In the genomic region with DNA sequence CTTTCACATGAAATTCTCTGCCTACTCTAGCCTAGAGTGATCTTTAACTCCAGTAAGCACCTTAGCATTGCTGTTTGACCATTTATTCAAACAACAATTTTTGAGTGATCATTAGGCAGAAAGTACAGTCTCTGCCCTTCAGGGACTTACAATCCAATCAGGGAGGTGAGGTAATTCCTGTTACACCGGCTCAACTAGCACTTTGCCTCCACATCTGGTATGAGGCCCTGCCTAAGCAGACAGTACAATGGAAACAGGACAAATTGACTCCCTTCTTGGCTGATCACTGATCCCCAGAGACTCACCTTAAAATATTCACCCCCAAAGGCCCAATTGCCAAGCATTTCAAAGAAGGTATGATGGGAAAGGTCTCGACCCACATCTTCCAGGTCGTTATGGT, we compare ENCODE assay signal across 12 cellular contexts. TPM values are rescaled to one million over a fixed set of nuclear protein-coding genes. Genes with fewer than 3 reads are reported as not detected.
A peak's percentile ranks its signal among the peaks of the same experiment; 100 is the strongest.
DNase-seq lines count a peak whose midpoint lies in the region; ATAC-seq and TF ChIP-seq lines count a peak whose summit lies in the region.
"Had no signal": no experiment of that assay in that cellular context is flagged by ENCODE, and none has a peak within 500 bp of the region (broad histone marks: within the 10 kb centered on the region; RNA-seq: fewer than 3 reads in every experiment).

No MANE protein-coding gene starts in this region.

- peak overlapping the region; percentile 91 for H3K4me2 ChIP-seq in SK-N-SH
- no peak overlapping the region for H3K4me2 ChIP-seq in neuronal stem cell (ENCODE audit: insufficient read depth, low read length, poor library complexity, severe bottlenecking)

- no peak overlapping the region for H2BK5ac ChIP-seq in neuronal stem cell (ENCODE audit: low read length)

- no peaks in the 10 kb centered on the region for H3F3A ChIP-seq in SK-N-SH (replicated peaks; ENCODE audit: insufficient read depth)

- H2AK5ac ChIP-seq in neuronal stem cell (ENCODE audit: low read depth, low read length) = no peak overlapping the region

- H3K27ac ChIP-seq in SK-N-SH (ENCODE audit: low read depth in 2 of 2, low read length in 1 of 2) = no peak overlapping the region
- H3K27ac ChIP-seq in neuronal stem cell (replicated peaks; ENCODE audit: low read length) = no peak overlapping the region
- H3K27ac ChIP-seq in foreskin keratinocyte = no peak overlapping the region
- H3K27ac ChIP-seq: thyroid gland had no signal

- peak overlapping the region; percentile 97 for H3K4me3 Mint-ChIP-seq in endothelial cell (ENCODE audit: unreplicated experiment)

- ATAC-seq in SK-N-SH treated with all-trans-retinoic acid at 6 μM for 48 hours = no peak
- ATAC-seq in foreskin keratinocyte = no peak

- no peak for TF ChIP-seq EP300 in SK-N-SH (IDR thresholded peaks at IDR 0.05; ENCODE audit: borderline replicate concordance in 1 of 2, low read depth in 1 of 2, low read length in 1 of 2)

- H3K79me1 ChIP-seq in neuronal stem cell (ENCODE audit: low read depth, low read length) = peaks cover 2% of the 10 kb centered on the region

- H2BK12ac ChIP-seq in neuronal stem cell (ENCODE audit: low read length) = no peak overlapping the region

- DNase-seq in SK-N-SH = no peak
- DNase-seq in NT2/D1 (ENCODE audit: low read depth, low spot score) = no peak
- no peak for DNase-seq in endothelial cell (ENCODE audit: low spot score)
- no peak for DNase-seq in neuronal stem cell (ENCODE audit: low spot score)
- DNase-seq in foreskin keratinocyte = no peak
- no peak for DNase-seq in putamen (ENCODE audit: low spot score)
- DNase-seq in cerebellar nuclear complex (lab: John Stamatoyannopoulos, UW) = no peak
- DNase-seq: GF-D8; NCI-H69; stimulated activated CD4-positive, alpha-beta T cell treated with anti-CD3 and anti-CD28 coated beads, Interleukin-1b, Interleukin-23, amount 100 ng/mL, for 48 hours; thyroid gland had no signal

- H3K4me1 ChIP-seq in SK-N-SH (ENCODE audit: control insufficient read depth in 1 of 2, insufficient read depth in 2 of 2, low read depth in 1 of 2, low read length in 1 of 2) = peaks cover 4 to 8% of the 10 kb centered on the region in 2 experiments; a peak in 3 of 4 replicates
- peaks cover 2% of the 10 kb centered on the region for H3K4me1 ChIP-seq in NT2/D1 (ENCODE audit: insufficient read depth, insufficient read length)
- H3K4me1 ChIP-seq in neuronal stem cell (ENCODE audit: control insufficient read depth in 2 of 2, insufficient read depth in 1 of 2, low read depth in 1 of 2, low read length in 2 of 2) = peaks cover 4 to 5% of the 10 kb centered on the region in 2 donors
- no peaks in the 10 kb centered on the region for H3K4me1 ChIP-seq in foreskin keratinocyte

- H3K9me3 ChIP-seq in SK-N-SH (no peaks in the 10 kb centered on the region), NT2/D1 (ENCODE audit: insufficient read depth, low read length) (no peaks in the 10 kb centered on the region), neuronal stem cell (replicated peaks in 1 of 2; ENCODE audit: control insufficient read depth in 2 of 2, insufficient read depth in 1 of 2, low read depth in 1 of 2, low read length in 2 of 2) (no peaks in the 10 kb centered on the region)
- H3K9me3 ChIP-seq: thyroid gland had no signal

- no peak overlapping the region for H4K8ac ChIP-seq in neuronal stem cell (ENCODE audit: low read depth, low read length)

- no peak for TF ChIP-seq RAD21 in SK-N-SH (IDR thresholded peaks at IDR 0.05; ENCODE audit: low read length)

- no peaks in the 10 kb centered on the region for H3K9me3 Mint-ChIP-seq in endothelial cell (ENCODE audit: unreplicated experiment)

- H3K9ac ChIP-seq in SK-N-SH (no peak overlapping the region), NT2/D1 (ENCODE audit: insufficient read length, low read depth) (peak overlapping the region; percentile 92), neuronal stem cell (ENCODE audit: low read depth, low read length, poor library complexity) (no peak overlapping the region)

- 39% methylated on average over 3 of the region's 3 CpGs for WGBS in SK-N-SH (ENCODE audit: low lambda C conversion rate)
- WGBS in neuronal stem cell (ENCODE audit: extremely low coverage in 2 of 2, insufficient read length in 2 of 2, insufficient replicate concordance in 1 of 2), 2 donors = no CpG with 5 or more reads among the region's 3 CpGs

- no peaks in the 10 kb centered on the region for H4K20me1 ChIP-seq in SK-N-SH (ENCODE audit: insufficient read depth)

- H3K27me3 ChIP-seq in SK-N-SH (ENCODE audit: insufficient read depth) = no peaks in the 10 kb centered on the region
- H3K27me3 ChIP-seq in NT2/D1 (ENCODE audit: insufficient read depth, insufficient read length) = no peaks in the 10 kb centered on the region
- H3K27me3 ChIP-seq in neuronal stem cell (ENCODE audit: control insufficient read depth in 3 of 3, insufficient read depth in 3 of 3, low read depth in 1 of 3, low read length in 3 of 3) = peaks cover 0 to 11% (median 0%) of the 10 kb centered on the region in 3 experiments
- H3K27me3 ChIP-seq in foreskin keratinocyte = peaks cover 4% of the 10 kb centered on the region
- H3K27me3 ChIP-seq: thyroid gland had no signal

- peak overlapping the region; percentile 90 to 96; a peak in 2 of 4 replicates for H3K4me3 ChIP-seq in SK-N-SH (ENCODE audit: low read depth in 2 of 2, low read length in 1 of 2)
- peak overlapping the region; percentile 82 for H3K4me3 ChIP-seq in NT2/D1 (ENCODE audit: insufficient read length, low read depth)
- peak overlapping the region; percentile 7 to 54 for H3K4me3 ChIP-seq in neuronal stem cell (ENCODE audit: low read length in 2 of 2)
- H3K4me3 ChIP-seq: thyroid gland had no signal

- POLR2A ChIA-PET in SK-N-SH (lab: Yijun Ruan, JAX) = no interaction called here

- H3K36me3 ChIP-seq in SK-N-SH (replicated peaks in 1 of 2; ENCODE audit: control insufficient read depth in 1 of 2, insufficient read depth in 2 of 2, low read length in 1 of 2) (peaks cover 13 to 41% of the 10 kb centered on the region in 2 experiments), NT2/D1 (ENCODE audit: insufficient read depth, insufficient read length, low read length) (peaks cover 53% of the 10 kb centered on the region), neuronal stem cell (replicated peaks in 1 of 2; ENCODE audit: control insufficient read depth in 2 of 2, insufficient read depth in 2 of 2, low read length in 2 of 2) (peaks cover 41 to 53% of the 10 kb centered on the region in 2 donors)

- H3K18ac ChIP-seq in neuronal stem cell (ENCODE audit: low read length) = no peak overlapping the region

- H3K27ac Mint-ChIP-seq in endothelial cell (ENCODE audit: unreplicated experiment) = no peak overlapping the region

- H3K4ac ChIP-seq in neuronal stem cell (ENCODE audit: low read length) = no peak overlapping the region

- H2AFZ ChIP-seq in SK-N-SH (ENCODE audit: low read depth) (no peak overlapping the region), neuronal stem cell (ENCODE audit: low read length) (no peak overlapping the region)

- H3K23ac ChIP-seq in neuronal stem cell (ENCODE audit: low read depth, low read length, poor library complexity) = no peak overlapping the region

- H4K91ac ChIP-seq in neuronal stem cell (ENCODE audit: low read depth, low read length, poor library complexity) = no peak overlapping the region

- no peak for TF ChIP-seq CTCF in SK-N-SH (IDR thresholded peaks at IDR 0.05)
- no peak for TF ChIP-seq CTCF in endothelial cell (IDR thresholded peaks at IDR 0.05; ENCODE audit: unreplicated experiment)
- TF ChIP-seq CTCF in foreskin keratinocyte (conservative IDR thresholded peaks at IDR 0.05) = no peak

- no peak overlapping the region for H2BK120ac ChIP-seq in neuronal stem cell (ENCODE audit: low read depth, low read length)

- peaks cover 11% of the 10 kb centered on the region; the same call in 1 of the 2 replicates for H3K79me2 ChIP-seq in SK-N-SH (ENCODE audit: insufficient read depth)

- H3K14ac ChIP-seq in neuronal stem cell (ENCODE audit: low read length) = no peak overlapping the region

- peaks cover 30% of the 10 kb centered on the region for H3K36me3 Mint-ChIP-seq in endothelial cell (ENCODE audit: low read depth, unreplicated experiment)

- CTCF ChIA-PET in SK-N-SH (lab: Yijun Ruan, JAX) = interaction anchor here (0.8 to 4.4 kb wide), 14 partner anchors 7 to 212 kb away, joined by 3 to 40 read pairs (median 10); a partner anchor contains a TSS

- H3K27me3 Mint-ChIP-seq in endothelial cell (ENCODE audit: unreplicated experiment) = peaks cover 5% of the 10 kb centered on the region

- H3K9me2 ChIP-seq in SK-N-SH = no peaks in the 10 kb centered on the region

- peaks cover 11% of the 10 kb centered on the region for H3K4me1 Mint-ChIP-seq in endothelial cell (ENCODE audit: unreplicated experiment)

- no peak overlapping the region for H2BK15ac ChIP-seq in neuronal stem cell (ENCODE audit: low read length)

RNA-seq across cellular contexts. Expression of a gene that starts 1.4 kb away (rescaled TPM):
- 9.0 and 9.5 TPM in 2 replicates for polyA plus RNA-seq in SK-N-SH (2012; rRNA removed)
- 3.7 and 6.2 TPM in 2 replicates for polyA plus RNA-seq in SK-N-SH (2012; cell fraction: cytosol; rRNA removed)
- polyA plus RNA-seq in SK-N-SH (2012; cell fraction: nucleus; rRNA removed) = 16.4 and 19.1 TPM in 2 replicates
- 16.0 TPM for total RNA-seq in endothelial cell (ENCODE audit: unreplicated experiment)
- polyA plus RNA-seq in neuronal stem cell (2013, experiment 1 of 2) = 6.0 TPM
- polyA plus RNA-seq in neuronal stem cell (2013, experiment 2 of 2) = 6.0 TPM
- total RNA-seq in foreskin keratinocyte = 17.8 and 21.5 TPM in 2 replicates
- polyA plus RNA-seq in foreskin keratinocyte = 7.7 and 9.3 TPM in 2 replicates

RNA-seq across cellular contexts. Expression of a gene that starts 30.7 kb away (rescaled TPM):
- polyA plus RNA-seq in SK-N-SH (2012; rRNA removed) = not detected in 2 replicates
- not detected in 2 replicates for polyA plus RNA-seq in SK-N-SH (2012; cell fraction: cytosol; rRNA removed)
- polyA plus RNA-seq in SK-N-SH (2012; cell fraction: nucleus; rRNA removed) = not detected in 2 replicates
- not detected for total RNA-seq in endothelial cell (ENCODE audit: unreplicated experiment)
- not detected for polyA plus RNA-seq in neuronal stem cell (2013, experiment 1 of 2)
- not detected for polyA plus RNA-seq in neuronal stem cell (2013, experiment 2 of 2)
- total RNA-seq in foreskin keratinocyte = not detected in 2 replicates
- not detected in 2 replicates for polyA plus RNA-seq in foreskin keratinocyte
- total RNA-seq: thyroid gland had no signal

RNA-seq across cellular contexts. Expression of a gene that starts 41.5 kb away (rescaled TPM):
- polyA plus RNA-seq in SK-N-SH (2012; rRNA removed) = 0.05 and 0.10 TPM in 2 replicates
- 0.08 and 0.18 TPM in 2 replicates for polyA plus RNA-seq in SK-N-SH (2012; cell fraction: cytosol; rRNA removed)
- polyA plus RNA-seq in SK-N-SH (2012; cell fraction: nucleus; rRNA removed) = 0.32 and 0.50 TPM in 2 replicates
- 0.28 TPM for total RNA-seq in endothelial cell (ENCODE audit: unreplicated experiment)
- polyA plus RNA-seq in neuronal stem cell (2013, experiment 1 of 2) = 3.9 TPM
- 3.6 TPM for polyA plus RNA-seq in neuronal stem cell (2013, experiment 2 of 2)
- total RNA-seq in foreskin keratinocyte = under 0.01 TPM in 1 of 2 replicates, not detected in the other
- polyA plus RNA-seq in foreskin keratinocyte = 0.01 TPM in 1 of 2 replicates, not detected in the other
- total RNA-seq: thyroid gland had no signal

RNA-seq across cellular contexts. Expression of a gene that starts 46.4 kb away (rescaled TPM):
- 5.8 and 6.4 TPM in 2 replicates for polyA plus RNA-seq in SK-N-SH (2012; rRNA removed)
- 4.0 and 4.4 TPM in 2 replicates for polyA plus RNA-seq in SK-N-SH (2012; cell fraction: cytosol; rRNA removed)
- polyA plus RNA-seq in SK-N-SH (2012; cell fraction: nucleus; rRNA removed) = 7.8 and 12.0 TPM in 2 replicates
- 16.7 TPM for total RNA-seq in endothelial cell (ENCODE audit: unreplicated experiment)
- polyA plus RNA-seq in neuronal stem cell (2013, experiment 1 of 2) = 9.5 TPM
- polyA plus RNA-seq in neuronal stem cell (2013, experiment 2 of 2) = 9.0 TPM
- 15.8 and 16.8 TPM in 2 replicates for total RNA-seq in foreskin keratinocyte
- 16.9 and 18.7 TPM in 2 replicates for polyA plus RNA-seq in foreskin keratinocyte

RNA-seq across cellular contexts. Expression of a gene that starts 54.4 kb away (rescaled TPM):
- 125 and 163 TPM in 2 replicates for polyA plus RNA-seq in SK-N-SH (2012; rRNA removed)
- polyA plus RNA-seq in SK-N-SH (2012; cell fraction: cytosol; rRNA removed) = 69.7 and 109 TPM in 2 replicates
- polyA plus RNA-seq in SK-N-SH (2012; cell fraction: nucleus; rRNA removed) = 108 and 123 TPM in 2 replicates
- total RNA-seq in endothelial cell (ENCODE audit: unreplicated experiment) = 31.8 TPM
- 42.4 TPM for polyA plus RNA-seq in neuronal stem cell (2013, experiment 1 of 2)
- polyA plus RNA-seq in neuronal stem cell (2013, experiment 2 of 2) = 41.6 TPM
- total RNA-seq in foreskin keratinocyte = 76.7 and 77.0 TPM in 2 replicates
- 72.9 and 79.6 TPM in 2 replicates for polyA plus RNA-seq in foreskin keratinocyte

Comparison
In these comparisons a context has a peak if more than half of its experiments do, and no peak if none do; other contexts are left out.
1. H3K4me3 ChIP-seq: peak in every context shown above with its lines; median percentile 93 in SK-N-SH; 82 in NT2/D1; 30 in neuronal stem cell.